1 cellular context compared by ENCODE assay signal in the genomic region with DNA sequence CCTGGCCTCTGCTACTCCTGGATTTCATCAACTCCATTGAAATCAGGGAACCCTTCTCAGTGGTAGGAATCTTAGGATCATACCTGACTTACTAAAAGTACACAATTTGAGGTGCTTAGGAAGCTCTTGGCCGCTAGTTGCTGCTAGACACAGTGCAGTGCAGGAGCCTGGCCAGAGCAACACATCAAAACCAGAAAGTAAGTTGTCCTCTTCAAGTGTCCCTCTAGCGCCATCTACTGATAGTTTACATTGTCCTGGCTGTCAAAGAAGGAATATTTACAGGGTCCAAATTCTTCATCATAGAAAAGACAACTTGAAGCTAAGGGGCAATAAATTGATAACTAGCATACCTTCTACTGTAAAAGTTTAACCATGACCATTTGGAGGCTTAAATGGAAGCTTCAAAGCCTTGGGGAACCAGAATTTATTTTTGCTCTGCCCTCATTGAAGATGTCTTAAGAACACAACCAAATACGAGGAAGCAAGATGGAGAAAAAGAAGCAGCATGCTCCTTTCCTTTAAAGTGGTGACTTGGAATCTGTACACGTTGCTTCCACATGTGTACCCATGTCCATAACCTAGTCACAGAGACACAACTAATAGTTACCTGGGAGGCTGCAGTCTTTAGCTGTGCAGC.
TF ChIP-seq lines count a peak whose summit lies in the region.

No MANE protein-coding gene starts in this region.

TF ChIP-seq in HepG2, 621 proteins besides CTCF, POLR2A, EP300 and RAD21 (continued from another document and continues in another):
- no peak for TF ChIP-seq ZBTB40 (IDR thresholded peaks at IDR 0.05)
- no peak for TF ChIP-seq ZBTB40 (CRISPR knock-in tag; IDR thresholded peaks at IDR 0.05)
- TF ChIP-seq ZNF10 (CRISPR knock-in tag; IDR thresholded peaks at IDR 0.05; ENCODE audit: borderline replicate concordance, low read depth), result no peak
- TF ChIP-seq ZNF75D (CRISPR knock-in tag; IDR thresholded peaks at IDR 0.05; ENCODE audit: borderline replicate concordance), result no peak
- TF ChIP-seq ZNF367 (CRISPR knock-in tag; IDR thresholded peaks at IDR 0.05; ENCODE audit: borderline replicate concordance), result no peak
- no peak for TF ChIP-seq CREB3 (CRISPR knock-in tag; IDR thresholded peaks at IDR 0.05)
- no peak for TF ChIP-seq AGO2 (optimal IDR thresholded peaks at IDR 0.05; ENCODE audit: low read depth, low read length)
- TF ChIP-seq CREM (IDR thresholded peaks at IDR 0.05), result no peak
- TF ChIP-seq CREM (CRISPR knock-in tag; IDR thresholded peaks at IDR 0.05), result no peak
- TF ChIP-seq PAX8 (CRISPR knock-in tag; IDR thresholded peaks at IDR 0.05; ENCODE audit: borderline replicate concordance), result no peak
- no peak for TF ChIP-seq ZNF234 (CRISPR knock-in tag; conservative IDR thresholded peaks at IDR 0.05)
- TF ChIP-seq HIVEP1 (CRISPR knock-in tag; IDR thresholded peaks at IDR 0.05), result no peak
- no peak for TF ChIP-seq ZNF337 (CRISPR knock-in tag; IDR thresholded peaks at IDR 0.05; ENCODE audit: borderline replicate concordance, low read depth)
- TF ChIP-seq HHEX (CRISPR knock-in tag; IDR thresholded peaks at IDR 0.05), result no peak
- TF ChIP-seq STAG1 (CRISPR knock-in tag; IDR thresholded peaks at IDR 0.05), result peak; percentile 98
- no peak for TF ChIP-seq MLLT10 (CRISPR knock-in tag; IDR thresholded peaks at IDR 0.05)
- TF ChIP-seq KLF13 (CRISPR knock-in tag; IDR thresholded peaks at IDR 0.05), result no peak
- peak; percentile 43; the same call in 1 of the 2 replicates for TF ChIP-seq ZNF121 (CRISPR knock-in tag; IDR thresholded peaks at IDR 0.05)
- TF ChIP-seq SNAI1 (CRISPR knock-in tag; IDR thresholded peaks at IDR 0.05; ENCODE audit: borderline replicate concordance), result no peak
- TF ChIP-seq MZF1 (CRISPR knock-in tag; IDR thresholded peaks at IDR 0.05; ENCODE audit: borderline replicate concordance), result no peak
- no peak for TF ChIP-seq ELF4 (CRISPR knock-in tag; IDR thresholded peaks at IDR 0.05; ENCODE audit: borderline replicate concordance)
- no peak for TF ChIP-seq ZBTB26 (CRISPR knock-in tag; IDR thresholded peaks at IDR 0.05; ENCODE audit: borderline replicate concordance)
- TF ChIP-seq LRRFIP1 (CRISPR knock-in tag; conservative IDR thresholded peaks at IDR 0.05), result no peak
- TF ChIP-seq IRX3 (CRISPR knock-in tag; IDR thresholded peaks at IDR 0.05; ENCODE audit: borderline replicate concordance, low read depth), result no peak
- TF ChIP-seq ZNF749 (CRISPR knock-in tag; IDR thresholded peaks at IDR 0.05; ENCODE audit: borderline replicate concordance), result no peak
- no peak for TF ChIP-seq JARID2 (CRISPR knock-in tag; IDR thresholded peaks at IDR 0.05; ENCODE audit: insufficient replicate concordance)
- no peak for TF ChIP-seq ZFP91 (CRISPR knock-in tag; IDR thresholded peaks at IDR 0.05; ENCODE audit: borderline replicate concordance)
- no peak for TF ChIP-seq DMAP1 (CRISPR knock-in tag; IDR thresholded peaks at IDR 0.05)
- no peak for TF ChIP-seq AFF4 (CRISPR knock-in tag; IDR thresholded peaks at IDR 0.05)
- TF ChIP-seq ZNF331 (CRISPR knock-in tag; IDR thresholded peaks at IDR 0.05), result no peak
- TF ChIP-seq ZNF781 (CRISPR knock-in tag; IDR thresholded peaks at IDR 0.05; ENCODE audit: borderline replicate concordance, not compliant biosample characterization), result no peak
- TF ChIP-seq TEAD3 (CRISPR knock-in tag; optimal IDR thresholded peaks at IDR 0.05; ENCODE audit: borderline replicate concordance), result peak; percentile 37
- TF ChIP-seq, protein P1, sequence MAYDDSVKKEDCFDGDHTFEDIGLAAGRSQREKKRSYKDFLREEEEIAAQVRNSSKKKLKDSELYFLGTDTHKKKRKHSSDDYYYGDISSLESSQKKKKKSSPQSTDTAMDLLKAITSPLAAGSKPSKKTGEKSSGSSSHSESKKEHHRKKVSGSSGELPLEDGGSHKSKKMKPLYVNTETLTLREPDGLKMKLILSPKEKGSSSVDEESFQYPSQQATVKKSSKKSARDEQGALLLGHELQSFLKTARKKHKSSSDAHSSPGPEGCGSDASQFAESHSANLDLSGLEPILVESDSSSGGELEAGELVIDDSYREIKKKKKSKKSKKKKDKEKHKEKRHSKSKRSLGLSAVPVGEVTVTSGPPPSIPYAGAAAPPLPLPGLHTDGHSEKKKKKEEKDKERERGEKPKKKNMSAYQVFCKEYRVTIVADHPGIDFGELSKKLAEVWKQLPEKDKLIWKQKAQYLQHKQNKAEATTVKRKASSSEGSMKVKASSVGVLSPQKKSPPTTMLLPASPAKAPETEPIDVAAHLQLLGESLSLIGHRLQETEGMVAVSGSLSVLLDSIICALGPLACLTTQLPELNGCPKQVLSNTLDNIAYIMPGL (CRISPR knock-in tag; IDR thresholded peaks at IDR 0.05; ENCODE audit: borderline replicate concordance in 1 of 2, low read depth in 1 of 2), result peak; percentile 66 to 69; a peak in 3 of 4 replicates
- no peak for TF ChIP-seq MBD4 (IDR thresholded peaks at IDR 0.05; ENCODE audit: borderline replicate concordance, low read length)
- TF ChIP-seq MTA3 (CRISPR knock-in tag; IDR thresholded peaks at IDR 0.05), result no peak
